In genomic region chr10:79329529-79329928, GRCh38 we compare ENCODE assay signal across 1 cellular context.
TF ChIP-seq lines count a peak whose summit lies in the region.

No MANE protein-coding gene starts in this region.

TF ChIP-seq in K562, 482 proteins besides CTCF, POLR2A, EP300 and RAD21 (continued from another document):
- TF ChIP-seq FOSL1 (tag; conservative IDR thresholded peaks at IDR 0.05) (peak; percentile 22; the same call in 1 of the 2 replicates), ATF3 (IDR thresholded peaks at IDR 0.05) (peak; percentile 55), ATF3 (CRISPR knock-in tag; conservative IDR thresholded peaks at IDR 0.05) (no peak), HNRNPUL1 (IDR thresholded peaks at IDR 0.05; ENCODE audit: low read length) (no peak)
